Comparison of ENCODE assay signal across 8 cellular contexts in the genomic region with DNA sequence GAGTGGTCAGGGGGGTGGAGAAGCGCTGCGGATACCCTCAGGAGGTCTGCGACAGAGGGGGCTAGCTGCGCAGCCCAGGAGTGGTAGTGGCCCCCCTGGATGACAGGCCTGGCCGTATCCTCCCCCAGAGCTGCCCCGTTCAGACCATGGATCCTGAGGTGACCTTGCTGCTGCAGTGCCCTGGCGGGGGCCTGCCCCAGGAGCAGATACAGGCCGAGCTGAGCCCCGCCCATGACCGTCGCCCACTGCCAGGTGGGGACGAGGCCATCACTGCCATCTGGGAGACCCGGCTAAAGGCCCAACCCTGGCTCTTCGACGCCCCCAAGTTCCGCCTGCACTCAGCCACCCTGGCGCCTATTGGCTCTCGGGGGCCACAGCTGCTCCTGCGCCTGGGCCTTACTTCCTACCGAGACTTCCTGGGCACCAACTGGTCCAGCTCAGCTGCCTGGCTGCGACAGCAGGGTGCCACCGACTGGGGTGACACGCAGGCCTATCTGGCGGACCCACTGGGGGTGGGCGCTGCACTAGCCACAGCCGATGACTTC. TPM values are rescaled to one million over a fixed set of nuclear protein-coding genes. Genes with fewer than 3 reads are reported as not detected.
DNase-seq lines count a peak whose midpoint lies in the region; ATAC-seq, FAIRE-seq and TF ChIP-seq lines count a peak whose summit lies in the region.

No MANE protein-coding gene starts in this region.

- peak overlapping the region; percentile 65 for H3K4me3 ChIP-seq in bronchial epithelial cell (ENCODE audit: low read depth, low read length)

- peak; percentile 61 for ATAC-seq in stimulated activated naive CD8-positive, alpha-beta T cell treated with anti-CD3 and anti-CD28 coated beads, Interleukin-15, Interleukin-2, amounts not matched to agents 100 U/mL and 50 U/mL, for 24 hours
- ATAC-seq in GM18858 (IDR thresholded peaks at IDR 0.05; ENCODE audit: unreplicated experiment): no peak

- peak; percentile 71 for DNase-seq in SIG-M5 treated with dmso at 0.1 percent for 504 hours (lab: John Stamatoyannopoulos, UW; ENCODE audit: unreplicated experiment)
- DNase-seq in SIG-M5 (lab: John Stamatoyannopoulos, UW): no peak
- DNase-seq in LHCN-M2 (ENCODE audit: low read depth): peak; percentile 50
- DNase-seq in T-helper 2 cell: peak in 3 of 5 experiments; percentile 52 to 84 (median 59)
- no peak for DNase-seq in bronchial epithelial cell (ENCODE audit: low read depth)
- peak; percentile 42 for DNase-seq in left kidney (ENCODE audit: low read depth, low spot score)
- peak; percentile 77 for DNase-seq in stimulated activated naive CD8-positive, alpha-beta T cell treated with anti-CD3 and anti-CD28 coated beads, Interleukin-15, Interleukin-2, amounts not matched to agents 100 U/mL and 50 U/mL, for 24 hours

- no peak for TF ChIP-seq CTCF in bronchial epithelial cell (IDR thresholded peaks at IDR 0.05; ENCODE audit: insufficient read depth, low read length, severe bottlenecking)

- H3K27me3 ChIP-seq in bronchial epithelial cell (ENCODE audit: control insufficient read depth, insufficient read depth, low read length): no peaks in the 10 kb centered on the region

- FAIRE-seq in bronchial epithelial cell (lab: Jason Lieb, UNC): no peak

- H3K36me3 ChIP-seq in bronchial epithelial cell (ENCODE audit: control insufficient read depth, insufficient read depth, low read length): peaks cover 10% of the 10 kb centered on the region

RNA-seq across cellular contexts. Expression of gene NUDT22, which starts 0.5 kb away (rescaled TPM):
- total RNA-seq in LHCN-M2 (2014; rRNA removed): 89.8 and 101 TPM in 2 replicates
- polyA plus RNA-seq in LHCN-M2 (2012): 67.7 TPM
- 57.9 and 75.0 TPM in 2 replicates for total RNA-seq in bronchial epithelial cell

RNA-seq across cellular contexts. Expression of gene TRPT1, which starts 0.6 kb away (rescaled TPM):
- total RNA-seq in LHCN-M2 (2014; rRNA removed) (65.0 and 72.5 TPM in 2 replicates), bronchial epithelial cell (17.9 and 24.5 TPM in 2 replicates)
- 59.0 TPM for polyA plus RNA-seq in LHCN-M2 (2012)

RNA-seq across cellular contexts. Expression of gene DNAJC4, which starts 3.8 kb away (rescaled TPM):
- total RNA-seq in LHCN-M2 (2014; rRNA removed) (4.4 and 8.3 TPM in 2 replicates), bronchial epithelial cell (3.4 and 10.1 TPM in 2 replicates)
- 7.8 TPM for polyA plus RNA-seq in LHCN-M2 (2012)

RNA-seq across cellular contexts. Expression of gene VEGFB, which starts 7.8 kb away (rescaled TPM):
- total RNA-seq in LHCN-M2 (2014; rRNA removed): 50.2 and 56.9 TPM in 2 replicates
- polyA plus RNA-seq in LHCN-M2 (2012): 284 TPM
- 6.7 and 12.4 TPM in 2 replicates for total RNA-seq in bronchial epithelial cell

RNA-seq across cellular contexts. Expression of gene FKBP2, which starts 14.3 kb away (rescaled TPM):
- total RNA-seq in LHCN-M2 (2014; rRNA removed): 77.7 and 80.8 TPM in 2 replicates
- 224 TPM for polyA plus RNA-seq in LHCN-M2 (2012)
- 45.0 and 91.1 TPM in 2 replicates for total RNA-seq in bronchial epithelial cell

Comparison
In these comparisons a context has a peak if more than half of its experiments do, and no peak if none do; other contexts are left out.
1. DNase-seq: peak in SIG-M5 treated with dmso at 0.1 percent for 504 hours (single experiment), LHCN-M2 (single experiment), T-helper 2 cell (3 of 5), left kidney (single experiment) and stimulated activated naive CD8-positive, alpha-beta T cell treated with anti-CD3 and anti-CD28 coated beads, Interleukin-15, Interleukin-2, amounts not matched to agents 100 U/mL and 50 U/mL, for 24 hours (single experiment); none in SIG-M5 (single experiment) and bronchial epithelial cell (single experiment).